In the genomic region with DNA sequence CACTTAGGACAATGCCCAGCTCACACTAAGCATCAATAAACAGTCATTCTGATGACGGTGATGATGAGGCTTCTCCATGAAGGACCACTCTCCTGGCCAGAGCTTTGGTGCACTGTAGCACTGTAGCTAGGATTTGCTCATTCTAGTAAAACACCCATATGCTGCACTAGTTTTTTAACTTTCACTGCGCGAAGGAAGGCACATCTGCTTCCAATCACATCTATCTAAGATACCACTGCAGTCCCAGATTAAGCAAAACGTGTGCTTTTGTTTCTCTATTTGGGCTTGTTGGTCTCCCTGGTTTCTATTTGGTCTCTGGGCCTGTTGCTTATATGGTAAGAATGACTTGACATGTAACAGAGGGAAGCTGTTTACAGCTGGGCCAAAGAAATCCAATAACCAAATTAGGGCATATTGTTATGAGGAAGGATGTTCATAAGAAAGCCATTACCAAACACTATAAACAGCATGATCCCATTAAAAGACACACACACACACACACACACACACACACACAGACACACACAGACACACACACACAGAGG, we compare ENCODE assay signal across 16 cellular contexts.
DNase-seq lines count a peak whose midpoint lies in the region; ATAC-seq and TF ChIP-seq lines count a peak whose summit lies in the region.
"Had no signal": no experiment of that assay in that cellular context is flagged by ENCODE, and none has a peak within 500 bp of the region (broad histone marks: within the 10 kb centered on the region; RNA-seq: fewer than 3 reads in every experiment).

No MANE protein-coding gene starts in this region.

- H3K9me3 Mint-ChIP-seq in osteocyte (ENCODE audit: unreplicated experiment) = no peaks in the 10 kb centered on the region
- H3K9me3 Mint-ChIP-seq: naive thymus-derived CD8-positive, alpha-beta T cell had no signal

- no peak overlapping the region for H3K27ac Mint-ChIP-seq in osteocyte (ENCODE audit: unreplicated experiment)

- peaks cover 0 to 17% of the 10 kb centered on the region in 2 donors for H3K4me1 ChIP-seq in muscle layer of duodenum (ENCODE audit: control insufficient read depth in 1 of 2, insufficient read depth in 2 of 2, low read length in 2 of 2)

- no peaks in the 10 kb centered on the region for H3K27me3 Mint-ChIP-seq in osteocyte (ENCODE audit: unreplicated experiment)

- H3K9me3 ChIP-seq in muscle layer of duodenum (ENCODE audit: control insufficient read depth in 1 of 2, low read length in 2 of 2) = no peaks in the 10 kb centered on the region

- H3K36me3 ChIP-seq in muscle layer of duodenum (ENCODE audit: control insufficient read depth in 1 of 2, insufficient read depth in 2 of 2, low read length in 2 of 2) = peaks cover 16 to 21% of the 10 kb centered on the region in 2 donors
- H3K36me3 ChIP-seq: WERI-Rb-1 had no signal

- no peak overlapping the region for H3K4me3 Mint-ChIP-seq in osteocyte (ENCODE audit: unreplicated experiment)
- H3K4me3 Mint-ChIP-seq: naive thymus-derived CD8-positive, alpha-beta T cell had no signal

- DNase-seq in AG08396 (ENCODE audit: low spot score) (peak; percentile 34), NCI-H82 (lab: John Stamatoyannopoulos, UW) (peak; percentile 74), fibroblast of peridontal ligament (ENCODE audit: extremely low read depth) (peak; percentile 99), NCI-H1048 (lab: John Stamatoyannopoulos, UW) (no peak), pons (ENCODE audit: low spot score) (no peak), osteocyte (ENCODE audit: extremely low spot score, unreplicated experiment) (no peak)
- DNase-seq: AML-193; cerebellar nuclear complex; GF-D8; KG1; naive thymus-derived CD8-positive, alpha-beta T cell; NCI-H2107; RPMI8226; WERI-Rb-1 had no signal

- H3K27ac ChIP-seq in muscle layer of duodenum (ENCODE audit: low read length) = peak overlapping the region; percentile 42
- H3K27ac ChIP-seq: WERI-Rb-1 had no signal

- H3K4me3 ChIP-seq in muscle layer of duodenum (ENCODE audit: low read depth in 1 of 2, low read length in 2 of 2) = no peak overlapping the region

- no peak for TF ChIP-seq CTCF in osteocyte (IDR thresholded peaks at IDR 0.05)

- H3K4me1 Mint-ChIP-seq in osteocyte (ENCODE audit: unreplicated experiment) = peaks cover 6% of the 10 kb centered on the region
- H3K4me1 Mint-ChIP-seq: naive thymus-derived CD8-positive, alpha-beta T cell had no signal

- no peaks in the 10 kb centered on the region for H3K27me3 ChIP-seq in muscle layer of duodenum (ENCODE audit: low read depth, low read length)

- H3K36me3 Mint-ChIP-seq in osteocyte (ENCODE audit: unreplicated experiment) = peaks cover 58% of the 10 kb centered on the region
- H3K36me3 Mint-ChIP-seq: naive thymus-derived CD8-positive, alpha-beta T cell had no signal

- no peak for ATAC-seq in HG03039 (IDR thresholded peaks at IDR 0.05; ENCODE audit: unreplicated experiment)
- ATAC-seq: naive thymus-derived CD8-positive, alpha-beta T cell had no signal

Comparison
In these comparisons a context has a peak if more than half of its experiments do, and no peak if none do; other contexts are left out.
1. DNase-seq: peak in AG08396 (single experiment), NCI-H82 (single experiment) and fibroblast of peridontal ligament (single experiment); none in NCI-H1048 (single experiment), pons (single experiment) and osteocyte (single experiment).